8 cellular contexts compared by ENCODE assay signal in genomic region chr19:48837081-48837524, GRCh38. TPM values are rescaled to one million over a fixed set of nuclear protein-coding genes. Genes with fewer than 3 reads are reported as not detected.
DNase-seq lines count a peak whose midpoint lies in the region; ATAC-seq and FAIRE-seq lines count a peak whose summit lies in the region.

No MANE protein-coding gene starts in this region.

- H3K27me3 Mint-ChIP-seq in T-cell = peaks cover 0 to 11% of the 10 kb centered on the region in 2 donors

- H3K4me1 Mint-ChIP-seq in T-cell = peaks cover 18 to 25% (median 19%) of the 10 kb centered on the region in 3 donors

- H3K9me3 Mint-ChIP-seq in T-cell = no peaks in the 10 kb centered on the region

- intact Hi-C loops in left ventricle myocardium superior (cut with micrococcal nuclease) = no loop called here

- peak overlapping the region; percentile 55 to 89 for H3K27ac Mint-ChIP-seq in T-cell

- no peaks in the 10 kb centered on the region for H3K36me3 Mint-ChIP-seq in T-cell

- CTCF ChIA-PET in T-cell (lab: Charles Lee) = interaction anchor here (0.7 to 2.5 kb wide), 11 partner anchors 34 to 192 kb away, joined by 3 to 17 read pairs (median 5); partner anchors contain the start of genes IZUMO1 (in 1 of the 2), NUCB1 (in 1 of the 2) and RUVBL2 (in 1 of the 2)

- ATAC-seq in GM18498 (IDR thresholded peaks at IDR 0.05; ENCODE audit: unreplicated experiment) (peak; percentile 69), T-cell (replicated peaks in 1 of 4) (peak; percentile 82 to 90 (median 86)), left ventricle myocardium superior (peak; percentile 91)

- POLR2A ChIA-PET in T-cell (lab: Charles Lee) = interaction anchor here in 1 of 2 donors (0.6 kb wide), 1 partner anchor 42 kb away, joined by 3 read pairs; no protein-coding TSS in a partner anchor

- FAIRE-seq in urothelium cell line (lab: Jason Lieb, UNC) = no peak

- DNase-seq in Kasumi-1 (lab: John Stamatoyannopoulos, UW) = peak; percentile 78 to 84
- peak; percentile 56 to 88 (median 77) for DNase-seq in T-cell
- DNase-seq in amniotic epithelial cell (ENCODE audit: low read depth) = peak; percentile 89
- peak; percentile 87 for DNase-seq in left ventricle myocardium superior
- DNase-seq in putamen (ENCODE audit: low spot score) = peak; percentile 83
- peak; percentile 83 for DNase-seq in urothelium cell line (ENCODE audit: low spot score)
- no peak for DNase-seq in HK-2 (ENCODE audit: unreplicated experiment)

- H3K4me3 Mint-ChIP-seq in T-cell = peak overlapping the region; percentile 78 to 92 (median 80)

RNA-seq across cellular contexts. Expression of gene HSD17B14, which starts 0.8 kb away (rescaled TPM):
- total RNA-seq in T-cell = 1 to 10 TPM in 2 of 5 donors, under 1 TPM in 2, not detected in 1; 0.58 to 2.1 (median 1.1) TPM
- total RNA-seq in left ventricle myocardium superior = 1.2 TPM

RNA-seq across cellular contexts. Expression of gene BCAT2, which starts 26.3 kb away (rescaled TPM):
- total RNA-seq in T-cell = 10 to 100 TPM; 21.5 to 40.6 (median 36.6) TPM
- total RNA-seq in left ventricle myocardium superior = 64.6 TPM

RNA-seq across cellular contexts. Expression of gene PLEKHA4, which starts 31.3 kb away (rescaled TPM):
- 10 to 100 TPM in 1 of 5 donors, 1 to 10 TPM in 4; 2.7 to 11.8 (median 5.2) TPM for total RNA-seq in T-cell
- 22.2 TPM for total RNA-seq in left ventricle myocardium superior

RNA-seq across cellular contexts. Expression of gene PPP1R15A, which starts 35.1 kb away (rescaled TPM):
- total RNA-seq in T-cell = 100 to 1,000 TPM in 2 of 5 donors, 10 to 100 TPM in 3; 74.4 to 713 (median 93.6) TPM
- total RNA-seq in left ventricle myocardium superior = 63.0 TPM
